Comparison of ENCODE assay signal across 10 cellular contexts in genomic region chr11:31233425-31233824, GRCh38.
A peak's percentile ranks its signal among the peaks of the same experiment; 100 is the strongest.
DNase-seq lines count a peak whose midpoint lies in the region; ATAC-seq, FAIRE-seq and TF ChIP-seq lines count a peak whose summit lies in the region.
"Had no signal": no experiment of that assay in that cellular context is flagged by ENCODE, and none has a peak within 500 bp of the region (broad histone marks: within the 10 kb centered on the region; RNA-seq: fewer than 3 reads in every experiment).

No MANE protein-coding gene starts in this region.

- H3K27me3 ChIP-seq in astrocyte (ENCODE audit: insufficient read depth, low read length) (no peaks in the 10 kb centered on the region), neural progenitor cell (no peaks in the 10 kb centered on the region)
- H3K27me3 ChIP-seq: adrenal gland had no signal

- H3K9me3 Mint-ChIP-seq in astrocyte (ENCODE audit: unreplicated experiment) (no peaks in the 10 kb centered on the region), neural progenitor cell (no peaks in the 10 kb centered on the region)

- H3K4me3 ChIP-seq in astrocyte (ENCODE audit: insufficient read depth, low read depth, low read length) (no peak overlapping the region), neural progenitor cell (no peak overlapping the region)
- H3K4me3 ChIP-seq: adrenal gland, prostate gland had no signal

- H3K4me1 Mint-ChIP-seq in astrocyte (ENCODE audit: low read depth, unreplicated experiment), result peaks cover 6% of the 10 kb centered on the region
- H3K4me1 Mint-ChIP-seq in neural progenitor cell, result peaks cover 35% of the 10 kb centered on the region

- H3K36me3 ChIP-seq in astrocyte (ENCODE audit: insufficient read depth, low read length) (no peaks in the 10 kb centered on the region), neural progenitor cell (no peaks in the 10 kb centered on the region)
- H3K36me3 ChIP-seq: adrenal gland, prostate gland had no signal

- H3K4me3 Mint-ChIP-seq in astrocyte (ENCODE audit: unreplicated experiment), result no peak overlapping the region
- no peak overlapping the region for H3K4me3 Mint-ChIP-seq in neural progenitor cell

- H3K27ac ChIP-seq in astrocyte (ENCODE audit: low read depth, low read length) (no peak overlapping the region), neural progenitor cell (no peak overlapping the region)
- H3K27ac ChIP-seq: adrenal gland, prostate gland had no signal

- H2AFZ ChIP-seq in astrocyte (ENCODE audit: low read depth, low read length) (no peak overlapping the region), neural progenitor cell (replicated peaks) (no peak overlapping the region)

- H3K4me1 ChIP-seq in astrocyte (ENCODE audit: insufficient read depth, low read length), result no peaks in the 10 kb centered on the region
- H3K4me1 ChIP-seq in neural progenitor cell, result peaks cover 29% of the 10 kb centered on the region
- H3K4me1 ChIP-seq: adrenal gland, prostate gland had no signal

- ATAC-seq in HG02840 (IDR thresholded peaks at IDR 0.05; ENCODE audit: low FRiP score, unreplicated experiment), result no peak

- H4K20me1 ChIP-seq in astrocyte (ENCODE audit: insufficient read depth, low read length) (no peaks in the 10 kb centered on the region), neural progenitor cell (ENCODE audit: low read depth) (no peaks in the 10 kb centered on the region)

- H3K36me3 Mint-ChIP-seq in astrocyte (ENCODE audit: low read depth, unreplicated experiment) (no peaks in the 10 kb centered on the region), neural progenitor cell (no peaks in the 10 kb centered on the region)

- no peaks in the 10 kb centered on the region for H3K79me2 ChIP-seq in astrocyte (ENCODE audit: insufficient read depth, low read length)
- no peaks in the 10 kb centered on the region for H3K79me2 ChIP-seq in neural progenitor cell (ENCODE audit: low read depth)

- TF ChIP-seq CTCF in astrocyte (IDR thresholded peaks at IDR 0.05; ENCODE audit: insufficient read depth, low read depth, low read length), result peak; percentile 13
- peak; percentile 55 for TF ChIP-seq CTCF in neural progenitor cell (IDR thresholded peaks at IDR 0.05)

- H3K27ac Mint-ChIP-seq in astrocyte (ENCODE audit: unreplicated experiment) (no peak overlapping the region), neural progenitor cell (no peak overlapping the region)

- H3K9ac ChIP-seq in astrocyte (ENCODE audit: low read length) (no peak overlapping the region), neural progenitor cell (no peak overlapping the region)

- DNase-seq in NCI-H2107 treated with DMSO at 0.1 percent for 48 hours (lab: John Stamatoyannopoulos, UW; ENCODE audit: unreplicated experiment) (peak; percentile 2), NCI-H2107 (lab: John Stamatoyannopoulos, UW) (no peak), Kasumi-1 (lab: John Stamatoyannopoulos, UW) (peak; percentile 25), astrocyte (ENCODE audit: low read depth) (no peak), neural progenitor cell (ENCODE audit: low spot score) (no peak), SHP77 (lab: John Stamatoyannopoulos, UW) (no peak), pons (ENCODE audit: low spot score) (no peak)
- DNase-seq: adrenal gland had no signal

- peaks cover 25% of the 10 kb centered on the region for H3F3A ChIP-seq in neural progenitor cell (ENCODE audit: low read depth)

- FAIRE-seq in astrocyte (lab: Jason Lieb, UNC), result no peak

- H3K9me3 ChIP-seq in astrocyte (ENCODE audit: insufficient read depth, low read depth, low read length) (no peaks in the 10 kb centered on the region), neural progenitor cell (ENCODE audit: low read depth) (no peaks in the 10 kb centered on the region)
- H3K9me3 ChIP-seq: adrenal gland, prostate gland had no signal

- H3K27me3 Mint-ChIP-seq in astrocyte (ENCODE audit: low read depth, unreplicated experiment), result no peaks in the 10 kb centered on the region
- no peaks in the 10 kb centered on the region for H3K27me3 Mint-ChIP-seq in neural progenitor cell (ENCODE audit: insufficient read depth, low read depth)

- H3K4me2 ChIP-seq in astrocyte (ENCODE audit: low read length) (no peak overlapping the region), neural progenitor cell (no peak overlapping the region)

Comparison
In these comparisons a context has a peak if more than half of its experiments do, and no peak if none do; other contexts are left out.
1. DNase-seq: peak in NCI-H2107 treated with DMSO at 0.1 percent for 48 hours (single experiment) and Kasumi-1 (2 of 2); none in NCI-H2107 (single experiment), astrocyte (single experiment), neural progenitor cell (single experiment), SHP77 (0 of 2) and pons (single experiment).